ENCODE assay signal across 9 cellular contexts in genomic region chrX:69503835-69504625, GRCh38. TPM values are rescaled to one million over a fixed set of nuclear protein-coding genes. Genes with fewer than 3 reads are reported as not detected.
DNase-seq lines count a peak whose midpoint lies in the region; ATAC-seq and TF ChIP-seq lines count a peak whose summit lies in the region.
"Had no signal": no experiment of that assay in that cellular context is flagged by ENCODE, and none has a peak within 500 bp of the region (broad histone marks: within the 10 kb centered on the region; RNA-seq: fewer than 3 reads in every experiment).

Gene NALF2, plus strand, starts transcription at chrX:69504326. Its CDS starts 957 bp downstream, at chrX:69505283.

- H3K9ac ChIP-seq in Karpas-422 (ENCODE audit: low read length) (peak within 1 kb of the TSS; percentile 64), SK-N-SH (no peak within 1 kb of the TSS)

- no peak for TF ChIP-seq CTCF in SK-N-SH (IDR thresholded peaks at IDR 0.05)

- H4K20me1 ChIP-seq in Karpas-422 (ENCODE audit: insufficient read depth, low read depth, low read length) (no peaks in the 10 kb centered on the region), SK-N-SH (ENCODE audit: insufficient read depth) (peaks cover 6% of the 10 kb centered on the region; the same call in 1 of the 2 replicates)

- no peak for TF ChIP-seq EP300 in SK-N-SH (IDR thresholded peaks at IDR 0.05; ENCODE audit: borderline replicate concordance in 1 of 2, low read depth in 1 of 2, low read length in 1 of 2)

- peak within 1 kb of the TSS; percentile 78 for H2AFZ ChIP-seq in Karpas-422 (ENCODE audit: low read length)
- H2AFZ ChIP-seq in SK-N-SH (ENCODE audit: low read depth) = no peak within 1 kb of the TSS

- H3K4me2 ChIP-seq in Karpas-422 (ENCODE audit: low read depth, low read length, poor library complexity, severe bottlenecking) (peak within 1 kb of the TSS; percentile 78), SK-N-SH (peak within 1 kb of the TSS; percentile 68; the same call in 1 of the 2 replicates)

- H3K9me3 ChIP-seq in Karpas-422 (ENCODE audit: low read length) = no peaks in the 10 kb centered on the region
- no peaks in the 10 kb centered on the region for H3K9me3 ChIP-seq in SK-N-SH

- H3K4me1 ChIP-seq in Karpas-422 (ENCODE audit: low read length) (no peaks in the 10 kb centered on the region), SK-N-SH (ENCODE audit: control insufficient read depth in 1 of 2, insufficient read depth in 2 of 2, low read depth in 1 of 2, low read length in 1 of 2) (no peaks in the 10 kb centered on the region; a peak in 1 of 4 replicates)

- H3K4me3 ChIP-seq in Karpas-422 (ENCODE audit: low read length) (peak within 1 kb of the TSS; percentile 63; the same call in 1 of the 2 replicates), SK-N-SH (ENCODE audit: low read depth in 2 of 2, low read length in 1 of 2) (peak within 1 kb of the TSS; percentile 35 to 44; a peak in 3 of 4 replicates)

- H3K9me2 ChIP-seq in Karpas-422 (replicated peaks; ENCODE audit: insufficient read depth, low read length) (no peaks in the 10 kb centered on the region), SK-N-SH (no peaks in the 10 kb centered on the region)

- WGBS in SK-N-SH (ENCODE audit: low lambda C conversion rate) = 19% methylated on average over 18 of the region's 64 CpGs

- POLR2A ChIA-PET in SK-N-SH (lab: Yijun Ruan, JAX) = no interaction called here

- no peaks in the 10 kb centered on the region for H3F3A ChIP-seq in SK-N-SH (replicated peaks; ENCODE audit: insufficient read depth)

- no peaks in the 10 kb centered on the region for H3K27me3 ChIP-seq in Karpas-422 (ENCODE audit: low read length)
- peaks cover 14% of the 10 kb centered on the region for H3K27me3 ChIP-seq in SK-N-SH (ENCODE audit: insufficient read depth)

- peak; percentile 89 for DNase-seq in DMS53 (lab: John Stamatoyannopoulos, UW)
- DNase-seq in Karpas-422 = peak; percentile 75
- peak; percentile 86 for DNase-seq in SK-N-SH
- peak; percentile 66 for DNase-seq in dermis blood vessel endothelial cell
- peak; percentile 52 for DNase-seq in left lobe of liver (ENCODE audit: low spot score)
- DNase-seq in stimulated activated CD4-positive, alpha-beta T cell treated with anti-CD3 and anti-CD28 coated beads, Interleukin-4, amount 100 ng/mL, for 4 hours = peak; percentile 24 to 25
- DNase-seq in effector CD4-positive, alpha-beta T cell = no peak

- TF ChIP-seq RAD21 in SK-N-SH (IDR thresholded peaks at IDR 0.05; ENCODE audit: low read length) = no peak

- CTCF ChIA-PET in SK-N-SH (lab: Yijun Ruan, JAX) = interaction anchor here (0.6 to 3.6 kb wide), 7 partner anchors 11 to 629 kb away, joined by 3 to 17 read pairs (median 4); partner anchors contain the start of gene IGBP1

- ATAC-seq in left lobe of liver = peak; percentile 85
- no peak for ATAC-seq in HG02588 (IDR thresholded peaks at IDR 0.05; ENCODE audit: unreplicated experiment)

- H3K79me2 ChIP-seq in Karpas-422 (ENCODE audit: low read length) = no peaks in the 10 kb centered on the region
- H3K79me2 ChIP-seq in SK-N-SH (ENCODE audit: insufficient read depth) = no peaks in the 10 kb centered on the region

- H3K27ac ChIP-seq in Karpas-422 (ENCODE audit: low read length) (no peak within 1 kb of the TSS), SK-N-SH (ENCODE audit: low read depth in 2 of 2, low read length in 1 of 2) (peak within 1 kb of the TSS in 1 of 2 experiments; percentile 47; a peak in 1 of 4 replicates)
- H3K27ac ChIP-seq: HL-60 had no signal

- H3K36me3 ChIP-seq in Karpas-422 (ENCODE audit: insufficient read depth, low read length) = no peaks in the 10 kb centered on the region
- H3K36me3 ChIP-seq in SK-N-SH (replicated peaks in 1 of 2; ENCODE audit: control insufficient read depth in 1 of 2, insufficient read depth in 2 of 2, low read length in 1 of 2) = no peaks in the 10 kb centered on the region

TF ChIP-seq in SK-N-SH, 30 proteins besides CTCF, POLR2A, EP300 and RAD21:
- peak; percentile 92 for TF ChIP-seq REST (IDR thresholded peaks at IDR 0.05; ENCODE audit: low read depth, low read length)
- no peak for TF ChIP-seq NRF1 (IDR thresholded peaks at IDR 0.05; ENCODE audit: low read depth, low read length)

RNA-seq across cellular contexts. Expression of gene NALF2, which starts in this region (rescaled TPM):
- 0.41 and 0.65 TPM in 2 replicates for total RNA-seq in Karpas-422 (2014; rRNA removed; shearing (Covaris generic); ENCODE audit: low replicate concordance)
- 0.02 and 0.06 TPM in 2 replicates for polyA plus RNA-seq in SK-N-SH (2012; rRNA removed)
- polyA plus RNA-seq in SK-N-SH (2012; cell fraction: cytosol; rRNA removed) = 0.03 and 0.05 TPM in 2 replicates
- polyA plus RNA-seq in SK-N-SH (2012; cell fraction: nucleus; rRNA removed) = not detected in 2 replicates
- 0.05 and 2.9 TPM in 2 replicates for total RNA-seq in dermis blood vessel endothelial cell
- total RNA-seq in left lobe of liver = 0.33 TPM

Comparison
In these comparisons a context has a peak if more than half of its experiments do, and no peak if none do; other contexts are left out.
1. Peak in DNase-seq, H3K4me3 ChIP-seq, H3K9ac ChIP-seq and H3K4me2 ChIP-seq in Karpas-422; RNA of the gene not detected or under 1 TPM.
2. Peak in DNase-seq, H3K4me3 ChIP-seq and H3K4me2 ChIP-seq in SK-N-SH; RNA of the gene not detected or under 1 TPM.
3. Peak in DNase-seq and ATAC-seq in left lobe of liver; RNA of the gene not detected or under 1 TPM.